ENCODE assay signal across 14 cellular contexts in the genomic region with DNA sequence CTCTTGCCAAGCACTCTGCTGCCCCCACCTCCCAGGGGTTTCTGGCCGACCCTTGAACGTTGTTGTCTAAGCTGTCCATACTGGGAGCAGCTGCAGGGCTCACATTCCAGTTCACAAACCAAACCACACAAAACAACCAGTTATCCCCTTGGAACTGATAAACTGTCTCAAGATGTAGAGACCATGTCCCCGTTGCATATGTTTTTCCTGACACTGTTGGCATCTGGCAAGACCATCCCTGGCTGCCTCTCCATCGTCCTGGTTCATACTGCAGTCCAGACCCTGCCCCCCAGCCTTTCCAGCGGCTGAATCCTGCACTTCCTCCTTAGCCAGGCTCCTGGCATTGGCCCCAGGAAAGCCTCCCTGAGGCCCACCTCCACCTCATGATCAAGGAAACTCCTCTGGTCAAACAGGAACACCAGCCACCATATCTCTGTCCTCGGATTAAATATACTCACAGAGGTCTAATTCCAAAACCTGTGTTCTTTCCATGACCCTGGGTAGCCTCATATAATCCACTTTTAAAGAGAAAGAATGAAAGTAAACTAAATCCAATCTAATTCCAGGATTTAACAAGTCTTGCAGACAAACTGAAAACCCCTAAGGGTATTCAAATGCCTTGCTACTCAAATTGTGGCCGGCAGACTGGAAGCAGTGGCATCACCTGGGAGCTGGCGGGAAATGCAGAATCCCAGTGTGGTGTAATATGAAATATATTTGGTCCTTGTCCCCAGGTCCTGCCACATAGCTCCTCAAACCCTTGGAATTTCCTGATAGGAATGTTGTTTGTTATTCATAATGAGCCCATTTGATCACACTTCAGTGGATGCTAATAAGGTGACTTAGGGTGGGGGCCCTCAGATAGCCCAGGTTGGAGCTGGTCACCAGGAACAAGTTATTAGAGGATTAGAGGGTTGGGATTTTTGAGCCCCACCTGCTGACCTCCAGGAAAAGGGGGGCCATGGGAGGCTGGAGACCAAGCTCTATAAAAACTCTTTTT.
"Had no signal": no experiment of that assay in that cellular context is flagged by ENCODE, and none has a peak within 500 bp of the region (broad histone marks: within the 10 kb centered on the region; RNA-seq: fewer than 3 reads in every experiment).

No MANE protein-coding gene starts in this region.

- H3K9ac ChIP-seq: parathyroid adenoma had no signal

- ATAC-seq: activated CD8-positive, alpha-beta T cell treated with anti-CD3 and anti-CD28 coated beads for 36 hours; activated T-cell treated with anti-CD3 and anti-CD28 coated beads, Interleukin-2, amount 50 U/mL, for 4 hours; T-helper 17 cell had no signal

- H3K9me3 ChIP-seq: esophagus muscularis mucosa, tibial artery had no signal

- DNase-seq: activated CD4-positive, alpha-beta T cell treated with anti-CD3 and anti-CD28 coated beads for 4 hours; activated CD8-positive, alpha-beta T cell treated with anti-CD3 and anti-CD28 coated beads for 36 hours; activated effector memory CD4-positive, alpha-beta T cell treated with Interleukin-2 at 50 U/mL for 16 hours; activated naive CD4-positive, alpha-beta T cell treated with anti-CD3 and anti-CD28 coated beads, Interleukin-2, amount 50 U/mL, for 16 hours; activated T-cell treated with anti-CD3 and anti-CD28 coated beads, Interleukin-2, amount 50 U/mL, for 4 hours; glutamatergic neuron; hypothalamus; stimulated activated CD4-positive, alpha-beta T cell treated with anti-CD3 and anti-CD28 coated beads, Interleukin-4, amount 100 ng/mL, for 1 hour; stimulated activated naive CD4-positive, alpha-beta T cell; T-helper 17 cell; tibial artery had no signal

- H3K36me3 ChIP-seq: esophagus muscularis mucosa, tibial artery had no signal

- H3K4me1 ChIP-seq: parathyroid adenoma, tibial artery had no signal

- H3K27ac ChIP-seq: esophagus muscularis mucosa, parathyroid adenoma, tibial artery had no signal

- FAIRE-seq: astrocyte had no signal

- H3K4me3 ChIP-seq: esophagus muscularis mucosa, tibial artery had no signal

- H3K27me3 ChIP-seq: esophagus muscularis mucosa, tibial artery had no signal

- H3K79me2 ChIP-seq: parathyroid adenoma had no signal

- H2AFZ ChIP-seq: parathyroid adenoma had no signal
